Comparison of ENCODE assay signal across 24 cellular contexts in the genomic region with DNA sequence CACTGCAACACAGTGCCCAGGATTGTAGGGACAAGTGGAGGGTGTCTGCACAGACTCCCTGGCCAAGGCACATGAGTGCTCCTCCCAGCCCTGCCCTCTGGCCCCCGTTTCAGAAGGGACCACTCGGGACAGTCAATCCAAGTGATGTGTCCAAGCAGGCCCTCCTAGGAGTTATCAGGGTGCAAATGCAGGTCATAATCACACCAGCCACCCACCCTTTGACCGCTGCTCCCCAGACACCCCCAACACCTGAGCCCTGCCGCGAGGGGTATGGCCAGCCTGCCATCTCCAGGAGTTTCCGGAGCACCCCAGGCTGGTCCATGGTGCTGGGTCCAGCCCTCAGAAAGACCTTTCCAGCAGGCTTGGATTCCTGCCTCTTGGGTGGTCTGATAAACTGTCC. TPM values are rescaled to one million over a fixed set of nuclear protein-coding genes. Genes with fewer than 3 reads are reported as not detected.
A peak's percentile ranks its signal among the peaks of the same experiment; 100 is the strongest.
DNase-seq lines count a peak whose midpoint lies in the region; ATAC-seq and TF ChIP-seq lines count a peak whose summit lies in the region.
"Had no signal": no experiment of that assay in that cellular context is flagged by ENCODE, and none has a peak within 500 bp of the region (broad histone marks: within the 10 kb centered on the region; RNA-seq: fewer than 3 reads in every experiment).

No MANE protein-coding gene starts in this region.

- peak overlapping the region; percentile 21 for H2AFZ ChIP-seq in IMR-90 (replicated peaks; ENCODE audit: low read length, poor library complexity)
- H2AFZ ChIP-seq: GM23248 had no signal

- H2BK5ac ChIP-seq in IMR-90 (ENCODE audit: low read depth, low read length, poor library complexity, severe bottlenecking) = no peak overlapping the region

- H3K14ac ChIP-seq in IMR-90 (replicated peaks; ENCODE audit: low read depth, low read length) = no peak overlapping the region

- no peak for TF ChIP-seq CTCF in IMR-90 (conservative IDR thresholded peaks at IDR 0.05; ENCODE audit: low read depth, low read length)
- no peak for TF ChIP-seq CTCF in lower lobe of right lung (IDR thresholded peaks at IDR 0.05)
- no peak for TF ChIP-seq CTCF in suprapubic skin (IDR thresholded peaks at IDR 0.05)

- ATAC-seq in IMR-90 (ENCODE audit: low read depth) (no peak), lower lobe of right lung (no peak)
- ATAC-seq: K562, Panc1, SK-N-SH treated with all-trans-retinoic acid at 6 μM for 48 hours had no signal

- H4K91ac ChIP-seq in IMR-90 (ENCODE audit: insufficient read depth, low read depth, low read length) = no peak overlapping the region

- no peak overlapping the region for H2AK5ac ChIP-seq in IMR-90 (ENCODE audit: low read depth, low read length)

- no peak overlapping the region for H3K9ac ChIP-seq in IMR-90 (ENCODE audit: low read depth, low read length)
- H3K9ac ChIP-seq: BLaER1, GM23248 had no signal

- H2AK9ac ChIP-seq in IMR-90 (replicated peaks; ENCODE audit: low read depth, low read length, poor library complexity) = no peak overlapping the region

- no peak overlapping the region for H3K4ac ChIP-seq in IMR-90 (ENCODE audit: low read depth, low read length)

- no peak for TF ChIP-seq RAD21 in IMR-90 (IDR thresholded peaks at IDR 0.05; ENCODE audit: low read length)

- dilution Hi-C loops in IMR-90 (cut with HindIII; ENCODE audit: low sequenced_read_pairs, unreplicated experiment) = no loop called here

- H3K18ac ChIP-seq in IMR-90 (ENCODE audit: low read depth, low read length) = no peak overlapping the region

- H3K27ac Mint-ChIP-seq in CD4-positive, alpha-beta memory T cell = no peak overlapping the region
- H3K27ac Mint-ChIP-seq: CD8-positive, alpha-beta memory T cell; H9; HFFc6 had no signal

- BruUV-seq in IMR-90 (replicated peaks; lab: Mats Ljungman, UMichigan) = no TSS peak

- H3K9me3 Mint-ChIP-seq in CD4-positive, alpha-beta memory T cell = peaks cover 2 to 37% (median 17%) of the 10 kb centered on the region in 8 donors

- no peak overlapping the region for H3K23ac ChIP-seq in IMR-90 (ENCODE audit: low read depth, low read length)

- H3K36me3 ChIP-seq in IMR-90 (ENCODE audit: control insufficient read depth, insufficient read depth, low read length) (no peaks in the 10 kb centered on the region), lower lobe of right lung (no peaks in the 10 kb centered on the region), suprapubic skin (no peaks in the 10 kb centered on the region)
- H3K36me3 ChIP-seq in CD4-positive, alpha-beta memory T cell (ENCODE audit: insufficient read depth, low read length) = no peaks in the 10 kb centered on the region
- H3K36me3 ChIP-seq: BLaER1 had no signal

- H3K4me2 ChIP-seq in IMR-90 (ENCODE audit: low read depth, low read length) = no peak overlapping the region
- H3K4me2 ChIP-seq: BLaER1 had no signal

- no peaks in the 10 kb centered on the region; the same call in 1 of the 2 replicates for H3K9me3 ChIP-seq in IMR-90 (ENCODE audit: control insufficient read depth, insufficient read depth, low read length)
- no peaks in the 10 kb centered on the region for H3K9me3 ChIP-seq in lower lobe of right lung
- H3K9me3 ChIP-seq in suprapubic skin = no peaks in the 10 kb centered on the region
- no peaks in the 10 kb centered on the region for H3K9me3 ChIP-seq in CD4-positive, alpha-beta memory T cell (ENCODE audit: control insufficient read depth in 1 of 2, low read length in 2 of 2)

- H2BK15ac ChIP-seq in IMR-90 (ENCODE audit: low read depth, low read length) = no peak overlapping the region

- no peak overlapping the region for H3K4me3 ChIP-seq in IMR-90 (ENCODE audit: insufficient read depth, low read depth, low read length)
- H3K4me3 ChIP-seq in lower lobe of right lung = no peak overlapping the region
- no peak overlapping the region for H3K4me3 ChIP-seq in suprapubic skin
- H3K4me3 ChIP-seq in CD4-positive, alpha-beta memory T cell (ENCODE audit: low read length in 2 of 2) = no peak overlapping the region
- H3K4me3 ChIP-seq: BLaER1, GM23248, K562 had no signal

- in situ Hi-C loops in IMR-90 (cut with MboI; ENCODE audit: low sequenced_read_pairs) = no loop called here

- H3K27me3 Mint-ChIP-seq in CD4-positive, alpha-beta memory T cell = peaks cover 6 to 9% of the 10 kb centered on the region in 2 donors

- no peak overlapping the region for H4K8ac ChIP-seq in IMR-90 (ENCODE audit: low read depth in 2 of 2, low read length in 2 of 2)

- no peak overlapping the region for H3K4me3 Mint-ChIP-seq in CD4-positive, alpha-beta memory T cell
- H3K4me3 Mint-ChIP-seq: CD8-positive, alpha-beta memory T cell; H9; HFFc6 had no signal

- TF ChIP-seq POLR2A in IMR-90 (IDR thresholded peaks at IDR 0.05; ENCODE audit: low read depth, low read length) (no peak), suprapubic skin (IDR thresholded peaks at IDR 0.05) (no peak)

- 100% methylated on average over 3 of the region's 6 CpGs; no CpG with 5 or more reads in 1 of the 2 experiments for WGBS in IMR-90 (ENCODE audit: extremely low coverage in 2 of 2, insufficient read length in 1 of 2), 2 experiments
- no CpG with 5 or more reads among the region's 6 CpGs for WGBS in suprapubic skin

- H2BK20ac ChIP-seq in IMR-90 (ENCODE audit: low read depth, low read length) = no peak overlapping the region

- no peak overlapping the region for H4K5ac ChIP-seq in IMR-90 (ENCODE audit: low read depth, low read length)

- TF ChIP-seq EP300 in suprapubic skin (IDR thresholded peaks at IDR 0.05) = no peak

- no peak overlapping the region for H3K56ac ChIP-seq in IMR-90 (ENCODE audit: extremely low read depth, insufficient read depth, low read length)

- H3K27me3 ChIP-seq in IMR-90 (ENCODE audit: control insufficient read depth, insufficient read depth, low read length) (peaks cover 10% of the 10 kb centered on the region; the same call in 1 of the 2 replicates), lower lobe of right lung (ENCODE audit: low read depth) (peaks cover 5% of the 10 kb centered on the region), suprapubic skin (no peaks in the 10 kb centered on the region)
- no peaks in the 10 kb centered on the region for H3K27me3 ChIP-seq in CD4-positive, alpha-beta memory T cell (ENCODE audit: insufficient read depth, low read length)
- H3K27me3 ChIP-seq: BLaER1 had no signal

- H3K4me1 ChIP-seq in IMR-90 (ENCODE audit: control insufficient read depth, insufficient read depth, low read length) = no peaks in the 10 kb centered on the region
- no peaks in the 10 kb centered on the region for H3K4me1 ChIP-seq in lower lobe of right lung
- H3K4me1 ChIP-seq in suprapubic skin = no peaks in the 10 kb centered on the region
- H3K4me1 ChIP-seq in CD4-positive, alpha-beta memory T cell (ENCODE audit: insufficient read depth, low read length) = no peaks in the 10 kb centered on the region
- H3K4me1 ChIP-seq: BLaER1 had no signal

- POLR2A ChIA-PET in IMR-90 (lab: Charles Lee; ENCODE audit: unreplicated experiment) = no interaction called here
- POLR2A ChIA-PET in CD4-positive, alpha-beta memory T cell (lab: Charles Lee; ENCODE audit: partially characterized antibody) = no interaction called here

- H2BK120ac ChIP-seq in IMR-90 (ENCODE audit: low read depth, low read length) = no peak overlapping the region

- CTCF ChIA-PET in IMR-90 (lab: Yijun Ruan, JAX) = no interaction called here
- CTCF ChIA-PET in CD4-positive, alpha-beta memory T cell (lab: Charles Lee; ENCODE audit: partially characterized antibody) = no interaction called here

- no peaks in the 10 kb centered on the region for H3K79me1 ChIP-seq in IMR-90 (ENCODE audit: low read depth in 1 of 2, low read length in 2 of 2)

- H3K4me1 Mint-ChIP-seq in CD4-positive, alpha-beta memory T cell = no peaks in the 10 kb centered on the region
- H3K4me1 Mint-ChIP-seq: CD8-positive, alpha-beta memory T cell; H9 had no signal

- H3K36me3 Mint-ChIP-seq in CD4-positive, alpha-beta memory T cell = no peaks in the 10 kb centered on the region

- H3K9me1 ChIP-seq in IMR-90 (ENCODE audit: insufficient read depth, low read length) = no peaks in the 10 kb centered on the region

- intact Hi-C loops in IMR-90 (cut with micrococcal nuclease) = no loop called here
- intact Hi-C loops in lower lobe of right lung (cut with DNase I) = no loop called here
- intact Hi-C loops in CD4-positive, alpha-beta memory T cell (cut with micrococcal nuclease) = no loop called here

- H3K27ac ChIP-seq in IMR-90 (ENCODE audit: insufficient read depth, low read length) = no peak overlapping the region
- peak overlapping the region; percentile 51 for H3K27ac ChIP-seq in cingulate gyrus (ENCODE audit: low read depth, low read length)
- H3K27ac ChIP-seq in lower lobe of right lung = peak overlapping the region; percentile 18
- peak overlapping the region; percentile 33 for H3K27ac ChIP-seq in suprapubic skin
- no peak overlapping the region for H3K27ac ChIP-seq in CD4-positive, alpha-beta memory T cell (ENCODE audit: low read depth, low read length)
- H3K27ac ChIP-seq: BLaER1, GM23248 had no signal

- H4K20me1 ChIP-seq in IMR-90 (ENCODE audit: insufficient read depth, low read length) = no peaks in the 10 kb centered on the region
- H4K20me1 ChIP-seq: BLaER1 had no signal

- DNase-seq in IMR-90 (no peak), lower lobe of right lung (no peak), suprapubic skin (ENCODE audit: low spot score in 2 of 2) (no peak), A172 (ENCODE audit: low spot score) (no peak), NCI-H1048 (lab: John Stamatoyannopoulos, UW) (no peak)
- DNase-seq in CD4-positive, alpha-beta memory T cell = no peak
- DNase-seq: Calu3; CD8-positive, alpha-beta memory T cell; GDM1; H9; HFFc6; NCI-H1105; NCI-H146; NCI-H2029; NCI-H226; NCI-H524; NCI-H774; NK-92 treated with Interleukin-12 subunit alpha and Interleukin-12 subunit beta, amount 100 ng/mL, for 24 hours had no signal

TF ChIP-seq in IMR-90, 13 proteins besides CTCF, POLR2A, EP300 and RAD21 (continues in another document):
- TF ChIP-seq, protein P1, sequence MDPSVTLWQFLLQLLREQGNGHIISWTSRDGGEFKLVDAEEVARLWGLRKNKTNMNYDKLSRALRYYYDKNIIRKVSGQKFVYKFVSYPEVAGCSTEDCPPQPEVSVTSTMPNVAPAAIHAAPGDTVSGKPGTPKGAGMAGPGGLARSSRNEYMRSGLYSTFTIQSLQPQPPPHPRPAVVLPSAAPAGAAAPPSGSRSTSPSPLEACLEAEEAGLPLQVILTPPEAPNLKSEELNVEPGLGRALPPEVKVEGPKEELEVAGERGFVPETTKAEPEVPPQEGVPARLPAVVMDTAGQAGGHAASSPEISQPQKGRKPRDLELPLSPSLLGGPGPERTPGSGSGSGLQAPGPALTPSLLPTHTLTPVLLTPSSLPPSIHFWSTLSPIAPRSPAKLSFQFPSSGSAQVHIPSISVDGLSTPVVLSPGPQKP (IDR thresholded peaks at IDR 0.05; ENCODE audit: borderline replicate concordance, low read depth, low read length) = no peak
- TF ChIP-seq MXI1 (IDR thresholded peaks at IDR 0.05; ENCODE audit: borderline replicate concordance, low read depth, low read length) = no peak

RNA-seq across cellular contexts. Expression of a gene that starts 54.5 kb away (rescaled TPM):
- 15.8 and 16.9 TPM in 2 replicates for total RNA-seq in IMR-90 (2012; rRNA removed)
- polyA plus RNA-seq in IMR-90 (2012; rRNA removed) = 79.4 and 80.7 TPM in 2 replicates
- polyA plus RNA-seq in IMR-90 (2012; cell fraction: cytosol; rRNA removed) = 71.2 and 87.9 TPM in 2 replicates
- 82.3 and 90.9 TPM in 2 replicates for polyA plus RNA-seq in IMR-90 (2012; cell fraction: nucleus; rRNA removed; ENCODE audit: low replicate concordance)
- total RNA-seq in lower lobe of right lung = 73.8 TPM
- total RNA-seq in suprapubic skin = 10 to 100 TPM; 13.9 to 44.7 (median 27.6) TPM
- 0.02 TPM in 1 of 2 replicates, not detected in the other for total RNA-seq in A172 (2014; rRNA removed; shearing (Covaris generic))
- not detected for total RNA-seq in CD4-positive, alpha-beta memory T cell
- not detected for polyA plus RNA-seq in CD4-positive, alpha-beta memory T cell
- total RNA-seq: Calu3; CD8-positive, alpha-beta memory T cell had no signal
- polyA plus RNA-seq: CD8-positive, alpha-beta memory T cell; K562 had no signal

Comparison
In these comparisons a context has a peak if more than half of its experiments do, and no peak if none do; other contexts are left out.
1. H3K27ac ChIP-seq: peak in cingulate gyrus (single experiment), lower lobe of right lung (single experiment) and suprapubic skin (single experiment); none in IMR-90 (single experiment) and CD4-positive, alpha-beta memory T cell (single experiment).
2. RNA of a gene that starts 54.5 kb away (total RNA-seq): 73.8 TPM in lower lobe of right lung (single experiment), 13.9 to 44.7 TPM in suprapubic skin and 15.8 to 16.9 TPM in IMR-90; 0.02 TPM in A172 and not detected in CD4-positive, alpha-beta memory T cell; every median in the first group is over 10 times any median in the second.